ENCODE assay signal across 17 cellular contexts in genomic region chr3:46968783-46969428, GRCh38. TPM values are rescaled to one million over a fixed set of nuclear protein-coding genes. Genes with fewer than 3 reads are reported as not detected.
DNase-seq lines count a peak whose midpoint lies in the region; ATAC-seq and TF ChIP-seq lines count a peak whose summit lies in the region.
"Had no signal": no experiment of that assay in that cellular context is flagged by ENCODE, and none has a peak within 500 bp of the region (broad histone marks: within the 10 kb centered on the region; RNA-seq: fewer than 3 reads in every experiment).

No MANE protein-coding gene starts in this region.

- H3K4me1 Mint-ChIP-seq in T-helper 1 cell treated with Interleukin-12 subunit alpha and Interleukin-12 subunit beta and Interleukin-4 antibody, amounts not matched to agents 30 μg/mL and 1 μg/mL, for 36 hours (ENCODE audit: low read depth): peaks cover 68% of the 10 kb centered on the region

- H3K4me3 ChIP-seq in HL-60 (replicated peaks; ENCODE audit: insufficient read depth, low read length): no peak overlapping the region
- no peak overlapping the region for H3K4me3 ChIP-seq in right atrium auricular region
- H3K4me3 ChIP-seq: Peyer's patch had no signal

- peaks cover 24% of the 10 kb centered on the region for H3K36me3 Mint-ChIP-seq in T-helper 1 cell treated with Interleukin-12 subunit alpha and Interleukin-12 subunit beta and Interleukin-4 antibody, amounts not matched to agents 30 μg/mL and 1 μg/mL, for 36 hours (ENCODE audit: low read depth)

- no peak for DNase-seq in T-helper 1 cell
- DNase-seq in HL-60 (ENCODE audit: low read depth in 1 of 2, low spot score in 1 of 2): no peak
- DNase-seq in right atrium auricular region (ENCODE audit: low spot score): no peak
- peak; percentile 42 for DNase-seq in posterior vena cava (ENCODE audit: low spot score)
- DNase-seq in NCI-H526 (lab: John Stamatoyannopoulos, UW): no peak
- DNase-seq: activated CD4-positive, alpha-beta T cell treated with anti-CD3 and anti-CD28 coated beads for 48 hours; activated gamma-delta T cell treated with Interleukin-2 at 50 U/mL for 16 hours; effector CD8-positive, alpha-beta T cell; HCEC 1CT; NCI-H510A treated with DMSO at 0.1 percent for 48 hours; stimulated activated CD4-positive, alpha-beta T cell treated with anti-CD3 and anti-CD28 coated beads, Interleukin-4, amount 100 ng/mL, for 24 hours; T-cell had no signal

- no peak for ATAC-seq in GM18511 (IDR thresholded peaks at IDR 0.05; ENCODE audit: unreplicated experiment)
- ATAC-seq in GM19463 (IDR thresholded peaks at IDR 0.05; ENCODE audit: unreplicated experiment): no peak
- ATAC-seq: T-cell had no signal

- H3K9me3 Mint-ChIP-seq in T-helper 1 cell treated with Interleukin-12 subunit alpha and Interleukin-12 subunit beta and Interleukin-4 antibody, amounts not matched to agents 30 μg/mL and 1 μg/mL, for 36 hours: no peaks in the 10 kb centered on the region
- H3K9me3 Mint-ChIP-seq: T-cell had no signal

- H3K27me3 Mint-ChIP-seq in T-helper 1 cell treated with Interleukin-12 subunit alpha and Interleukin-12 subunit beta and Interleukin-4 antibody, amounts not matched to agents 30 μg/mL and 1 μg/mL, for 36 hours (ENCODE audit: low read depth): no peaks in the 10 kb centered on the region
- H3K27me3 Mint-ChIP-seq: T-cell had no signal

- intact Hi-C loops in posterior vena cava (cut with DNase I): no loop called here

- H3K27ac ChIP-seq in HL-60 (replicated peaks) (0 out of 2 replicates have a peak overlapping the region, but pooled peaks have one; percentile 7), right atrium auricular region (peak overlapping the region; percentile 29 to 46)
- H3K27ac ChIP-seq: 22Rv1 had no signal

- TF ChIP-seq CTCF in HL-60 (IDR thresholded peaks at IDR 0.05; ENCODE audit: insufficient read depth, low read length): no peak
- TF ChIP-seq CTCF in right atrium auricular region (IDR thresholded peaks at IDR 0.05): no peak

- peak overlapping the region; percentile 57 for H3K27ac Mint-ChIP-seq in T-helper 1 cell treated with Interleukin-12 subunit alpha and Interleukin-12 subunit beta and Interleukin-4 antibody, amounts not matched to agents 30 μg/mL and 1 μg/mL, for 36 hours

- H3K27me3 ChIP-seq in HL-60 (ENCODE audit: insufficient read depth, poor library complexity, severe bottlenecking) (no peaks in the 10 kb centered on the region), right atrium auricular region (no peaks in the 10 kb centered on the region)
- H3K27me3 ChIP-seq: Peyer's patch had no signal

- no peak overlapping the region for H3K4me3 Mint-ChIP-seq in T-helper 1 cell treated with Interleukin-12 subunit alpha and Interleukin-12 subunit beta and Interleukin-4 antibody, amounts not matched to agents 30 μg/mL and 1 μg/mL, for 36 hours
- H3K4me3 Mint-ChIP-seq: T-cell had no signal

- no peaks in the 10 kb centered on the region for H3K36me3 ChIP-seq in right atrium auricular region

- no peaks in the 10 kb centered on the region for H3K9me3 ChIP-seq in right atrium auricular region
- H3K9me3 ChIP-seq: Peyer's patch had no signal

- H3K4me1 ChIP-seq in right atrium auricular region: peaks cover 0 to 79% of the 10 kb centered on the region in 2 donors

RNA-seq across cellular contexts. Expression of gene CCDC12, which starts 7.6 kb away (rescaled TPM):
- total RNA-seq in right atrium auricular region (10 to 100 TPM; 27.5 to 38.6 TPM), posterior vena cava (10 to 100 TPM; 21.5 to 26.0 TPM)

RNA-seq across cellular contexts. Expression of gene NBEAL2, which starts 10.6 kb away (rescaled TPM):
- total RNA-seq in right atrium auricular region (10 to 100 TPM in 1 of 2 donors, 1 to 10 TPM in 1; 7.5 to 15.3 TPM), posterior vena cava (10 to 100 TPM; 26.0 to 33.1 TPM)
